1 cellular context compared by ENCODE assay signal in genomic region chr7:50416509-50417299, GRCh38.
TF ChIP-seq lines count a peak whose summit lies in the region.

No MANE protein-coding gene starts in this region.

TF ChIP-seq in GM12878, 131 proteins besides CTCF, POLR2A, EP300 and RAD21 (continued from another document and continues in another):
- TF ChIP-seq IRF4 (IDR thresholded peaks at IDR 0.05; ENCODE audit: low read depth, low read length) (peak; percentile 97), SRF (IDR thresholded peaks at IDR 0.05; ENCODE audit: low read depth in 2 of 2, low read length in 2 of 2) (peak in 1 of 2 experiments; percentile 51; a peak in 1 of 4 replicates), CHD1 (IDR thresholded peaks at IDR 0.05; ENCODE audit: low read depth, low read length) (no peak), MXI1 (IDR thresholded peaks at IDR 0.05; ENCODE audit: low read depth, low read length) (peak; percentile 95), NFIC (IDR thresholded peaks at IDR 0.05; ENCODE audit: low read depth, low read length) (peak; percentile 49; the same call in 1 of the 2 replicates), IKZF1 (conservative IDR thresholded peaks at IDR 0.05) (peak; percentile 98), POU2F2 (IDR thresholded peaks at IDR 0.05; ENCODE audit: borderline replicate concordance, low read depth, low read length) (peak; percentile 38; the same call in 1 of the 3 replicates), CEBPB (IDR thresholded peaks at IDR 0.05; ENCODE audit: borderline replicate concordance in 1 of 2, low read depth in 2 of 2, low read length in 2 of 2) (no peak), KLF5 (IDR thresholded peaks at IDR 0.05; ENCODE audit: partially characterized antibody) (no peak), ELK1 (IDR thresholded peaks at IDR 0.05; ENCODE audit: low read depth, low read length) (no peak), IKZF2 (IDR thresholded peaks at IDR 0.05) (peak; percentile 99), BHLHE40 (IDR thresholded peaks at IDR 0.05; ENCODE audit: borderline replicate concordance in 1 of 2, low read depth in 2 of 2, low read length in 1 of 2) (peak; percentile 36 to 40; a peak in 1 of 4 replicates), JUND (IDR thresholded peaks at IDR 0.05; ENCODE audit: low read depth, low read length) (no peak), MTA2 (IDR thresholded peaks at IDR 0.05; ENCODE audit: low read depth) (peak; percentile 74), MAX (IDR thresholded peaks at IDR 0.05; ENCODE audit: low read depth, low read length) (peak; percentile 94), CEBPZ (IDR thresholded peaks at IDR 0.05; ENCODE audit: low read depth, low read length) (no peak), ZNF207 (IDR thresholded peaks at IDR 0.05; ENCODE audit: borderline replicate concordance) (no peak), NR2C2 (IDR thresholded peaks at IDR 0.05; ENCODE audit: borderline replicate concordance, control insufficient read depth, insufficient read length, low read depth) (no peak), TCF12 (IDR thresholded peaks at IDR 0.05; ENCODE audit: low read depth, low read length) (0 out of 2 replicates have a peak, but pooled peaks have one; percentile 33), PKNOX1 (IDR thresholded peaks at IDR 0.05) (peak; percentile 76), ZBED1 (IDR thresholded peaks at IDR 0.05; ENCODE audit: borderline replicate concordance) (no peak), CREM (IDR thresholded peaks at IDR 0.05; ENCODE audit: low read depth) (no peak), HDGF (IDR thresholded peaks at IDR 0.05) (no peak), RUNX3 (IDR thresholded peaks at IDR 0.05; ENCODE audit: low read length) (peak; percentile 36; the same call in 1 of the 2 replicates), RB1 (IDR thresholded peaks at IDR 0.05; ENCODE audit: borderline replicate concordance) (no peak), BRCA1 (IDR thresholded peaks at IDR 0.05; ENCODE audit: low read depth, low read length) (no peak), NR2C1 (IDR thresholded peaks at IDR 0.05) (no peak), ZNF24 (IDR thresholded peaks at IDR 0.05) (0 out of 2 replicates have a peak, but pooled peaks have one; percentile 32), CBX5 (IDR thresholded peaks at IDR 0.05; ENCODE audit: low read depth) (no peak), CBFB (IDR thresholded peaks at IDR 0.05; ENCODE audit: low read depth) (no peak), CREB1 (IDR thresholded peaks at IDR 0.05; ENCODE audit: low read depth) (0 out of 2 replicates have a peak, but pooled peaks have one; percentile 21), MEF2B (IDR thresholded peaks at IDR 0.05; ENCODE audit: partially characterized antibody, poor library complexity, severe bottlenecking) (peak; percentile 69), KAT2A (conservative IDR thresholded peaks at IDR 0.05; ENCODE audit: control insufficient read depth, low read depth, low read length) (no peak), ZNF687 (IDR thresholded peaks at IDR 0.05) (peak; percentile 94), NBN (IDR thresholded peaks at IDR 0.05) (peak; percentile 59; the same call in 1 of the 2 replicates), BACH1 (IDR thresholded peaks at IDR 0.05; ENCODE audit: borderline replicate concordance) (no peak; the same call in 1 of the 2 replicates), ZBTB11 (CRISPR knock-in tag; IDR thresholded peaks at IDR 0.05) (no peak), RELB (IDR thresholded peaks at IDR 0.05; ENCODE audit: low read depth) (peak; percentile 97), SIN3A (IDR thresholded peaks at IDR 0.05; ENCODE audit: low read depth, low read length) (no peak), NFYA (IDR thresholded peaks at IDR 0.05; ENCODE audit: borderline replicate concordance, low read depth, low read length) (no peak), PBX3 (IDR thresholded peaks at IDR 0.05; ENCODE audit: insufficient replicate concordance, low read depth, low read length) (peak; percentile 66), SPI1 (IDR thresholded peaks at IDR 0.05; ENCODE audit: borderline replicate concordance, insufficient read depth, low read depth, low read length) (peak; percentile 99), EED (IDR thresholded peaks at IDR 0.05; ENCODE audit: low read depth) (peak; percentile 99), TBL1XR1 (IDR thresholded peaks at IDR 0.05; ENCODE audit: low read depth, low read length) (no peak), ATF7 (IDR thresholded peaks at IDR 0.05; ENCODE audit: low read depth) (peak; percentile 30; the same call in 1 of the 2 replicates), YBX1 (IDR thresholded peaks at IDR 0.05) (no peak), IRF5 (IDR thresholded peaks at IDR 0.05; ENCODE audit: borderline replicate concordance) (no peak), TCF3 (IDR thresholded peaks at IDR 0.05; ENCODE audit: borderline replicate concordance, insufficient read depth, low read depth, low read length) (peak; percentile 66; the same call in 1 of the 2 replicates), HDAC2 (IDR thresholded peaks at IDR 0.05) (no peak), CHD2 (IDR thresholded peaks at IDR 0.05; ENCODE audit: borderline replicate concordance, low read depth, low read length) (0 out of 2 replicates have a peak, but pooled peaks have one; percentile 44)
